17 cellular contexts compared by ENCODE assay signal in the genomic region with DNA sequence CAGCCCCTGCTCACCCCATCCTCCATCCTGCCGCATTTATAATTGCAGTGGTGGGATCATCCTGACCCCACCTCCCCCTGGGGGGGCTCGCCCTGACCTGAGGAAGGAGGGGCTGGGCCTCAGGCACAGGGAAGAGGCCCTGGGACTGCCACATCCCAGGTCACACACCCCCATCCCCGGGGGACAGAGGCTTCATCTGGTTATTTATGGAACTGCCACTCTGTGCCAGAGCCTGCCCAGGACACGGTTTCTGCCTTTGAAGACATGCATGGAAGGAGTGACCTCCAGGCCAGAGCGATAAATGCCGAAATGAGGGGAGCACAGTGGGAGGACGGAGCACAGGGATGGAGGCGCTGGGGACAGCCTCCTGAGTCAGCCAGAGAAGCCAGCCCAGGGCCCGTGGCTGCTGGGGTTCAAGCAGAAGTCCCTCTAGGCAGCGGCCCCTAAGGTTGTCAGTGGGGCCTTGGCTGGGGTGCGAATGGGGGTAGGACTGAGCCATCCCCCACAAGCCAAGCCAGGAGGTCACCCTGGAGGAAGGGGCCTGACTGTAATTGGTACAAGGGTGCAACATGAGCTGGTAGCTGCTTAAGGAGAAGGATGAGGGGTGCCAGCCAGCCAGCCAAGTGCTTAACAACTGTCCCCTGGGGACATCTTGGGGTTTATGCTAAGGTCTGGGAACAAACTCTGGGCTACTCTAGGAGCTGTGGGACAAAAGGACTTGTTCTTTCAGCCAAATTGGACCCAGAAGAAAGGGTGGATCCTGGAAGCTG. TPM values are rescaled to one million over a fixed set of nuclear protein-coding genes. Genes with fewer than 3 reads are reported as not detected.
DNase-seq lines count a peak whose midpoint lies in the region; ATAC-seq and TF ChIP-seq lines count a peak whose summit lies in the region.
"Had no signal": no experiment of that assay in that cellular context is flagged by ENCODE, and none has a peak within 500 bp of the region (broad histone marks: within the 10 kb centered on the region; RNA-seq: fewer than 3 reads in every experiment).

No MANE protein-coding gene starts in this region.

- H3K9me3 Mint-ChIP-seq in CD14-positive monocyte = no peaks in the 10 kb centered on the region
- H3K9me3 Mint-ChIP-seq: central memory CD8-positive, alpha-beta T cell; IgD-negative memory B cell had no signal

- H3K9me3 ChIP-seq in ascending aorta (no peaks in the 10 kb centered on the region), right cardiac atrium (ENCODE audit: control insufficient read depth, low read length) (no peaks in the 10 kb centered on the region)
- H3K9me3 ChIP-seq: pancreas had no signal

- H3K4me1 ChIP-seq in ascending aorta (peaks cover 22 to 43% of the 10 kb centered on the region in 2 donors), right cardiac atrium (ENCODE audit: control insufficient read depth, insufficient read depth, low read length) (peaks cover 10% of the 10 kb centered on the region), rectal smooth muscle tissue (ENCODE audit: control insufficient read depth, insufficient read depth, low read length) (peaks cover 32% of the 10 kb centered on the region)
- H3K4me1 ChIP-seq: pancreas had no signal

- no peak overlapping the region for H3K9ac ChIP-seq in rectal smooth muscle tissue (ENCODE audit: low read length)

- H3K36me3 Mint-ChIP-seq in CD14-positive monocyte = no peaks in the 10 kb centered on the region
- H3K36me3 Mint-ChIP-seq: IgD-negative memory B cell had no signal

- DNase-seq in CD14-positive monocyte (ENCODE audit: low spot score) (peak; percentile 26), ascending aorta (ENCODE audit: low spot score in 2 of 2) (peak in 1 of 2 donors; percentile 86), right cardiac atrium (peak; percentile 64 to 83 (median 81)), GM19238 (ENCODE audit: insufficient read length, low spot score) (no peak), NCI-H524 treated with DMSO at 0.1 percent for 48 hours (lab: John Stamatoyannopoulos, UW) (no peak), NCI-H187 treated with DMSO at 0.1 percent for 48 hours (lab: John Stamatoyannopoulos, UW) (no peak)
- DNase-seq: activated naive CD4-positive, alpha-beta T cell treated with anti-CD3 and anti-CD28 coated beads, Interleukin-2, amount 50 U/mL, for 16 hours; NCI-H146; stimulated activated CD4-positive, alpha-beta T cell treated with anti-CD3 and anti-CD28 coated beads, Interleukin-1b, Interleukin-23, amount 100 ng/mL, for 48 hours; stimulated activated CD8-positive, alpha-beta memory T cell treated with anti-CD3 and anti-CD28 coated beads, Interleukin-4, amount 100 ng/mL, for 48 hours; WERI-Rb-1 had no signal

- H3K27me3 Mint-ChIP-seq in CD14-positive monocyte (ENCODE audit: low read depth in 3 of 3) = peaks cover 0 to 9% (median 6%) of the 10 kb centered on the region in 3 donors

- no peaks in the 10 kb centered on the region for H3K4me1 Mint-ChIP-seq in CD14-positive monocyte
- H3K4me1 Mint-ChIP-seq: central memory CD8-positive, alpha-beta T cell; IgD-negative memory B cell had no signal

- H3K27me3 ChIP-seq in ascending aorta (no peaks in the 10 kb centered on the region), right cardiac atrium (ENCODE audit: control insufficient read depth, insufficient read depth) (no peaks in the 10 kb centered on the region), rectal smooth muscle tissue (ENCODE audit: control insufficient read depth, insufficient read depth, low read length) (no peaks in the 10 kb centered on the region)
- H3K27me3 ChIP-seq: pancreas had no signal

- intact Hi-C loops in CD14-positive monocyte (cut with micrococcal nuclease) = no loop called here
- intact Hi-C loops in ascending aorta (cut with DNase I) = loop anchor here (1.0 to 10.0 kb wide), 4 partner anchors 26 to 971 kb away; a partner anchor contains a TSS
- intact Hi-C loops in right cardiac atrium (cut with DNase I) = no loop called here

- H3K27ac Mint-ChIP-seq in CD14-positive monocyte = no peak overlapping the region
- H3K27ac Mint-ChIP-seq: IgD-negative memory B cell had no signal

- TF ChIP-seq CTCF in CD14-positive monocyte (IDR thresholded peaks at IDR 0.05) (no peak), ascending aorta (IDR thresholded peaks at IDR 0.05) (no peak)

- WGBS in right cardiac atrium = 47% methylated on average over 11 of the region's 11 CpGs

- H3K4me3 ChIP-seq in ascending aorta (no peak overlapping the region), right cardiac atrium (ENCODE audit: low read length) (no peak overlapping the region), rectal smooth muscle tissue (ENCODE audit: low read length) (no peak overlapping the region)
- H3K4me3 ChIP-seq: pancreas had no signal

- H3K36me3 ChIP-seq in ascending aorta (no peaks in the 10 kb centered on the region), rectal smooth muscle tissue (ENCODE audit: control insufficient read depth, insufficient read depth, low read length) (no peaks in the 10 kb centered on the region)
- H3K36me3 ChIP-seq: pancreas, WERI-Rb-1 had no signal

- peak overlapping the region; percentile 78 to 89 for H3K27ac ChIP-seq in ascending aorta
- peak overlapping the region; percentile 58 for H3K27ac ChIP-seq in right cardiac atrium (ENCODE audit: low read length)
- peak overlapping the region; percentile 71 for H3K27ac ChIP-seq in rectal smooth muscle tissue (ENCODE audit: low read depth, low read length)
- H3K27ac ChIP-seq: pancreas, WERI-Rb-1 had no signal

- peak; percentile 36 to 46 for ATAC-seq in right cardiac atrium
- ATAC-seq in HG02763 (IDR thresholded peaks at IDR 0.05; ENCODE audit: unreplicated experiment) = no peak

- H3K4me3 Mint-ChIP-seq in CD14-positive monocyte = no peak overlapping the region
- H3K4me3 Mint-ChIP-seq: central memory CD8-positive, alpha-beta T cell; IgD-negative memory B cell had no signal

RNA-seq across cellular contexts. Expression of a gene that starts 51.4 kb away (rescaled TPM):
- not detected for polyA plus RNA-seq in CD14-positive monocyte
- total RNA-seq in ascending aorta = 1.6 TPM
- total RNA-seq in right cardiac atrium = 1 to 10 TPM; 1.0 to 5.8 (median 1.3) TPM
- 1.3 TPM for polyA plus RNA-seq in right cardiac atrium
- total RNA-seq: epithelial cell of proximal tubule had no signal
- polyA plus RNA-seq: IgD-negative memory B cell had no signal

Comparison
In these comparisons a context has a peak if more than half of its experiments do, and no peak if none do; other contexts are left out.
1. DNase-seq: peak in CD14-positive monocyte (single experiment) and right cardiac atrium (3 of 3); none in GM19238 (single experiment), NCI-H524 treated with DMSO at 0.1 percent for 48 hours (single experiment) and NCI-H187 treated with DMSO at 0.1 percent for 48 hours (single experiment).
2. Peak in every context shown above with its lines, with median percentiles within 50 percentile points of each other: H3K27ac ChIP-seq.